In the genomic region with DNA sequence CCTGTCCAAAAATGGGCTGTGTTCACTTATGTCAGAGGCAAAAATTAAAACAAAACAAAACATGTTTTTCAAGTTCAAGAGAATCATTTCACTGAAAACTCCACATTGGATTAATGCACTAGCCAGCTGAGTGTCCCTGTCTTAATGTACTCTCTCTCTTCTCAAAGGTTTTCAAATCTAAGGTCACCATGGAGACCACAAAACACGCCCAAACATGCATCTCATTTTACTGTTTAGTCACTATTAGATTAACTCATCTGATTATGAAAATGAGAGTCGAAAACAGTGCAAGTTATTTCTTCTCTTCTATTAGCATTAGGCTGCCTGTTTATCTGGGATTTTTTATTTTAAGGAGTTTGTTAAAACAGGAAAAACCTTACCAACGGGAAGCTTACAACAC, we compare ENCODE assay signal across 13 cellular contexts.
DNase-seq lines count a peak whose midpoint lies in the region; ATAC-seq lines count a peak whose summit lies in the region.
"Had no signal": no experiment of that assay in that cellular context is flagged by ENCODE, and none has a peak within 500 bp of the region (broad histone marks: within the 10 kb centered on the region; RNA-seq: fewer than 3 reads in every experiment).

No MANE protein-coding gene starts in this region.

- ATAC-seq in HG02798 (IDR thresholded peaks at IDR 0.05; ENCODE audit: poor library complexity, unreplicated experiment), result peak; percentile 36
- ATAC-seq in stimulated activated memory B cell treated with anti-CD40 and anti-IgM and Interleukin-4, amounts not matched to agents 10 μg/mL and 1 μg/mL and 100 μg/mL, for 72 hours, result no peak
- ATAC-seq: stimulated activated naive B cell treated with anti-CD40 and anti-IgM and Interleukin-4, amounts not matched to agents 10 μg/mL and 1 μg/mL and 100 μg/mL, for 72 hours had no signal

- H3K27me3 Mint-ChIP-seq in stimulated activated memory B cell treated with anti-CD40 and anti-IgM and Interleukin-4, amounts not matched to agents 10 μg/mL and 1 μg/mL and 100 μg/mL, for 72 hours, result no peaks in the 10 kb centered on the region
- H3K27me3 Mint-ChIP-seq: stimulated activated naive B cell treated with anti-CD40 and anti-IgM and Interleukin-4, amounts not matched to agents 10 μg/mL and 1 μg/mL and 100 μg/mL, for 72 hours had no signal

- H3K36me3 Mint-ChIP-seq in stimulated activated memory B cell treated with anti-CD40 and anti-IgM and Interleukin-4, amounts not matched to agents 10 μg/mL and 1 μg/mL and 100 μg/mL, for 72 hours, result peaks cover 60% of the 10 kb centered on the region

- H3K4me3 Mint-ChIP-seq in stimulated activated memory B cell treated with anti-CD40 and anti-IgM and Interleukin-4, amounts not matched to agents 10 μg/mL and 1 μg/mL and 100 μg/mL, for 72 hours, result no peak overlapping the region
- H3K4me3 Mint-ChIP-seq: nephron; stimulated activated naive B cell treated with anti-CD40 and anti-IgM and Interleukin-4, amounts not matched to agents 10 μg/mL and 1 μg/mL and 100 μg/mL, for 72 hours had no signal

- no peak overlapping the region for H3K27ac Mint-ChIP-seq in stimulated activated memory B cell treated with anti-CD40 and anti-IgM and Interleukin-4, amounts not matched to agents 10 μg/mL and 1 μg/mL and 100 μg/mL, for 72 hours
- H3K27ac Mint-ChIP-seq: nephron had no signal

- peaks cover 36% of the 10 kb centered on the region for H3K4me1 Mint-ChIP-seq in stimulated activated memory B cell treated with anti-CD40 and anti-IgM and Interleukin-4, amounts not matched to agents 10 μg/mL and 1 μg/mL and 100 μg/mL, for 72 hours

- DNase-seq in Caki2 (ENCODE audit: low read depth) (peak; percentile 27), astrocyte of the hippocampus (ENCODE audit: low read depth, low spot score) (peak; percentile 67), iris pigment epithelial cell (ENCODE audit: low read depth) (peak; percentile 55), OCI-M1 (lab: John Stamatoyannopoulos, UW) (no peak), NCI-H1694 treated with DMSO at 0.1 percent for 48 hours (lab: John Stamatoyannopoulos, UW) (no peak), NCI-H1436 treated with DMSO at 0.1 percent for 48 hours (lab: John Stamatoyannopoulos, UW) (no peak)
- DNase-seq: colonic mucosa; DMS79; NCI-H1092; stimulated activated naive B cell treated with anti-CD40 and anti-IgM and Interleukin-4, amounts not matched to agents 10 μg/mL and 1 μg/mL and 100 μg/mL, for 72 hours had no signal

- in situ Hi-C loops in Caki2 (cut with HindIII; ENCODE audit: low pct_unique_long_range_greater_than_20kb, low sequenced_read_pairs), result no loop called here

- no peaks in the 10 kb centered on the region for H3K9me3 Mint-ChIP-seq in stimulated activated memory B cell treated with anti-CD40 and anti-IgM and Interleukin-4, amounts not matched to agents 10 μg/mL and 1 μg/mL and 100 μg/mL, for 72 hours
- H3K9me3 Mint-ChIP-seq: nephron; stimulated activated naive B cell treated with anti-CD40 and anti-IgM and Interleukin-4, amounts not matched to agents 10 μg/mL and 1 μg/mL and 100 μg/mL, for 72 hours had no signal

Comparison
In these comparisons a context has a peak if more than half of its experiments do, and no peak if none do; other contexts are left out.
1. DNase-seq: peak in Caki2 (single experiment), astrocyte of the hippocampus (single experiment) and iris pigment epithelial cell (single experiment); none in OCI-M1 (single experiment), NCI-H1694 treated with DMSO at 0.1 percent for 48 hours (single experiment) and NCI-H1436 treated with DMSO at 0.1 percent for 48 hours (single experiment).